8 cellular contexts compared by ENCODE assay signal in the genomic region with DNA sequence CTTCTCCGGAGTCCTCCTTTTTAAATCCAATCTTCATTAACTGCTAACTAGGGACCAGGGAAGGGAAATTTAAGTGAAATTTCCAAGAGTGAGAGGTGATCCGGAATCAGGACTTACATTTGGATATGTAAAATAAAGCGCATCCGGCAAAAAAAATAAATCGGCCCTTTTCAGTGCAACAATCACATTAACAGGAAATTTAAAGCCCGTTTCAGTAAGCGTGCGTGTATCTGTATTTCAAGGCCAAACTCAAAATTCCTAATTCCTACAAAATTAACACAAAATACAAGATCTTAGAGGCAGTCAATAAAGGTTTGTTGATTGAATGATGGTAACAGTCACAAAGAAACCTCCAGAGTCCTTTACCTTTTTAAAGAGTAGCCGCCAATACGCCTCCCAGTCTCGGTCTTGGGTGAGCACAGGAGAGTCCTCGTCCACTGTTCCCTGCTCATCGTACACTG. TPM values are rescaled to one million over a fixed set of nuclear protein-coding genes. Genes with fewer than 3 reads are reported as not detected.
A peak's percentile ranks its signal among the peaks of the same experiment; 100 is the strongest.
DNase-seq lines count a peak whose midpoint lies in the region; ATAC-seq, FAIRE-seq and TF ChIP-seq lines count a peak whose summit lies in the region.

No MANE protein-coding gene starts in this region.

- DNase-seq in HAP-1 (ENCODE audit: low spot score in 2 of 2) (no peak), WTC11 (ENCODE audit: low spot score) (no peak), right atrium auricular region (ENCODE audit: low spot score) (no peak), small intestine (no peak), NCI-H748 (lab: John Stamatoyannopoulos, UW; ENCODE audit: unreplicated experiment) (no peak), pons (ENCODE audit: low spot score) (no peak)

- H3K4me1 Mint-ChIP-seq in WTC11, result peaks cover 35% of the 10 kb centered on the region

- peaks cover 66% of the 10 kb centered on the region for H3K36me3 Mint-ChIP-seq in WTC11

- CTCF ChIA-PET in WTC11 (lab: Charles Lee), result interaction anchor here (1.2 to 1.5 kb wide), 4 partner anchors 13 to 152 kb away, joined by 4 to 5 read pairs (median 5); a partner anchor contains a TSS

- no peaks in the 10 kb centered on the region for H3K27me3 ChIP-seq in HAP-1 (ENCODE audit: low read depth)
- H3K27me3 ChIP-seq in right atrium auricular region, result no peaks in the 10 kb centered on the region
- H3K27me3 ChIP-seq in small intestine (ENCODE audit: control insufficient read depth in 2 of 2, insufficient read depth in 2 of 2, low read length in 2 of 2), result no peaks in the 10 kb centered on the region

- no peaks in the 10 kb centered on the region for H3K9me3 Mint-ChIP-seq in WTC11

- peak overlapping the region; percentile 94 for H3K4me3 Mint-ChIP-seq in WTC11

- H3K27me3 Mint-ChIP-seq in WTC11 (ENCODE audit: low read depth), result no peaks in the 10 kb centered on the region

- H3K36me3 ChIP-seq in HAP-1 (replicated peaks), result peaks cover 68% of the 10 kb centered on the region
- H3K36me3 ChIP-seq in right atrium auricular region, result peaks cover 48% of the 10 kb centered on the region
- H3K36me3 ChIP-seq in small intestine (ENCODE audit: control insufficient read depth in 2 of 2, insufficient read depth in 2 of 2, low read length in 2 of 2), result peaks cover 2 to 5% of the 10 kb centered on the region in 2 donors

- no peak for FAIRE-seq in small intestine (lab: Jason Lieb, UNC)

- peak overlapping the region; percentile 73 to 85 for H3K27ac ChIP-seq in right atrium auricular region
- peak overlapping the region; percentile 85 to 96 for H3K27ac ChIP-seq in small intestine (ENCODE audit: low read depth in 1 of 2, low read length in 1 of 2)

- in situ Hi-C loops in HAP-1 (cut with MboI; ENCODE audit: low sequenced_read_pairs), result no loop called here

- POLR2A ChIA-PET in WTC11 (lab: Charles Lee), result interaction anchor here (0.6 to 1.5 kb wide), 5 partner anchors 12 to 526 kb away, joined by 3 to 7 read pairs (median 4); a partner anchor contains a TSS

- peak overlapping the region; percentile 84 for H3K4me3 ChIP-seq in HAP-1
- peak overlapping the region; percentile 62 to 92 for H3K4me3 ChIP-seq in right atrium auricular region
- peak overlapping the region; percentile 19 to 84 for H3K4me3 ChIP-seq in small intestine (ENCODE audit: low read depth in 1 of 2, low read length in 2 of 2)

- TF ChIP-seq CTCF in WTC11 (IDR thresholded peaks at IDR 0.05), result no peak
- no peak for TF ChIP-seq CTCF in right atrium auricular region (IDR thresholded peaks at IDR 0.05)

- ATAC-seq in WTC11, result no peak
- no peak for ATAC-seq in HG02623 (IDR thresholded peaks at IDR 0.05; ENCODE audit: unreplicated experiment)
- no peak for ATAC-seq in GM21619 (IDR thresholded peaks at IDR 0.05; ENCODE audit: unreplicated experiment)

- H3K27ac Mint-ChIP-seq in WTC11, result peak overlapping the region; percentile 100

- H3K9me3 ChIP-seq in HAP-1, result no peaks in the 10 kb centered on the region
- H3K9me3 ChIP-seq in right atrium auricular region, result no peaks in the 10 kb centered on the region
- no peaks in the 10 kb centered on the region for H3K9me3 ChIP-seq in small intestine (ENCODE audit: control insufficient read depth, low read depth)

- WGBS in small intestine, 3 donors, result 1% methylated on average over 13 of the region's 13 CpGs

- H3K4me1 ChIP-seq in HAP-1, result peaks cover 19% of the 10 kb centered on the region
- H3K4me1 ChIP-seq in right atrium auricular region, result peaks cover 0 to 33% of the 10 kb centered on the region in 2 donors
- H3K4me1 ChIP-seq in small intestine (ENCODE audit: control insufficient read depth in 2 of 2, insufficient read depth in 1 of 2, low read depth in 1 of 2, low read length in 1 of 2), result peaks cover 0 to 10% of the 10 kb centered on the region in 2 donors

TF ChIP-seq in WTC11, 78 proteins besides CTCF, POLR2A, EP300 and RAD21:
- TF ChIP-seq FOXP1 (CRISPR knock-in tag; IDR thresholded peaks at IDR 0.05; ENCODE audit: borderline replicate concordance), result no peak

RNA-seq across cellular contexts. Expression of a gene that starts 0.7 kb away (rescaled TPM):
- total RNA-seq in WTC11 (2021) (30.3 to 32.4 TPM (median 30.8 TPM) in 3 replicates), right atrium auricular region (1 to 10 TPM; 6.8 to 6.9 TPM)
- 10 to 100 TPM; 11.4 to 24.0 (median 12.2) TPM for polyA plus RNA-seq in small intestine

RNA-seq across cellular contexts. Expression of a gene that starts 6.1 kb away (rescaled TPM):
- total RNA-seq in WTC11 (2021) (130 to 157 TPM (median 136 TPM) in 3 replicates), right atrium auricular region (10 to 100 TPM; 39.8 to 62.6 TPM)
- polyA plus RNA-seq in small intestine, result 10 to 100 TPM; 57.0 to 85.6 (median 73.4) TPM
